Comparison of ENCODE assay signal across 1 cellular context in the genomic region with DNA sequence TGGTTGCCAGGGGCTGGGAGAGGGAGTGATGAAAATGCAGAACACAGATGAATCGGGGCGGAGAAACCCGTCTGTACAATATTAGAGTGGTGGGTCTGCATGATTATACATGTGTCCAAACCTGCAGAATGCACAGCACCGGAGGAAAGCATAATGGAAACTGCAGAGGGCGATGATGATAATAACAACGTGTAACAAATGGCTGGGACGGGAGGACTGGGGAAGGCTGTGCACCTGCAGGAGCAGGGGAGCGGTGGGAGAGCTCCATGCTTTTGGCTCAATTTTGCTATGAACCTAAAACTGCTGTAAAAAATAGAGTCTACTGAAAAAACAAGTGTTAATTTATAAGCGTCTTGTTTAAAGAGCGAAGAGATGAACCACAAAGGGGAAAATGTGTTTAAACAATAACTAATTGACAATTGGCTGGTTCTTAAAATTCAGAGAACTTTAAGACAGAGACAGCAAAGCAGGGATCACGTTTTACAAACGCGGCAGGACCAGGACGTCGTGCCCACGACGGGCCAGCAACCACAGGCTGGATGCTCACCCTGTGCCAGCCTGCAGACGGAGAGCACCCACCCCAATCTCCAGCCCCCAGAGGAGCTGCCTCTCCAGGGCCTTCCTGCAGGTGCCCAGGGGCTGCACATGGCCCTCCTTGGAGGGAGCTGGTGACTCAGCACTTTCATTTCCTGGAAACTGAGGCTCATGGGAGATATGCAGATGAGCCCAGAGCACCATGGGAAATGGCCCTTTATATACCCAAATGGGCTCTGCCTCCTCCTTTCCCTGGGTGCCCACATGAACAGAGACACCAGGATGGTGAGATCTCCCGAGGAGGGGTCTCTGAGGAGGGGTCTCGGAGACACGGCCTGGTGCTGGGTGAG.
TF ChIP-seq lines count a peak whose summit lies in the region.

A gene with protein sequence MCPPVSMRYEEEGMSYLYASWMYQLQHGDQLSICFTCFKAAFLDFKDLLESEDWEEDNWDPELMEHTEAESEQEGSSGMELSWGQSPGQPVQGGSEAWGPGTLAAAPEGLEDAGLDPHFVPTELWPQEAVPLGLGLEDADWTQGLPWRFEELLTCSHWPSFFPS (plus strand): TSS at position 781 of the 884 bp plus-strand sequence. CDS start 2,904 bp downstream, outside the sequence.

TF ChIP-seq in HepG2, 621 proteins besides CTCF, POLR2A, EP300 and RAD21 (continued from another document and continues in another):
- TF ChIP-seq, protein P1, sequence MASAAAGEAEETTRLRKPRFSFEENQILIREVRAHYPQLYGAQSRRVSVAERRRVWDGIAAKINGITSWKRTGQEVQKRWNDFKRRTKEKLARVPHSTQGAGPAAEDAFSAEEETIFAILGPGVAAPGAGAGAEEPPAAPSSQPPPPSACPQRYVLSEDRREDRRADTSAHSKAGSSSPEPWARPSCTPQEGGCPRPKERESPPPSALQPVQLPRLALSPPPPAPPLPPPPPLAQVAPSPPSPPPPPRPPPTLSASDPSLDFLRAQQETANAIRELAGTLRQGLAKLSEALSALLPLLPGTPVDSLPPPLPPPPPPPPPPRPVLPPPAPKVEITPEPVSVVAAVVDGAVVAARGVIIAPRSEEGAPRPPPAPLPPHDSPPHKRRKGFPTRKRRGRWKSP (CRISPR knock-in tag; IDR thresholded peaks at IDR 0.05) = 0 out of 2 replicates have a peak, but pooled peaks have one; percentile 35
- TF ChIP-seq MED13 (CRISPR knock-in tag; IDR thresholded peaks at IDR 0.05) (no peak), PAF1 (CRISPR knock-in tag; IDR thresholded peaks at IDR 0.05) (no peak), EEA1 (CRISPR knock-in tag; IDR thresholded peaks at IDR 0.05; ENCODE audit: borderline replicate concordance) (no peak), HNRNPUL1 (IDR thresholded peaks at IDR 0.05; ENCODE audit: low read depth, low read length) (no peak), MIER3 (CRISPR knock-in tag; IDR thresholded peaks at IDR 0.05; ENCODE audit: borderline replicate concordance) (no peak), ZFP41 (CRISPR knock-in tag; IDR thresholded peaks at IDR 0.05; ENCODE audit: borderline replicate concordance) (peak; percentile 50; the same call in 1 of the 2 replicates), SIX1 (CRISPR knock-in tag; IDR thresholded peaks at IDR 0.05; ENCODE audit: borderline replicate concordance) (0 out of 2 replicates have a peak, but pooled peaks have one; percentile 3), ZNF781 (CRISPR knock-in tag; IDR thresholded peaks at IDR 0.05; ENCODE audit: borderline replicate concordance, not compliant biosample characterization) (no peak), NFRKB (IDR thresholded peaks at IDR 0.05) (no peak), ETV6 (CRISPR knock-in tag; conservative IDR thresholded peaks at IDR 0.05) (0 out of 2 replicates have a peak, but pooled peaks have one; percentile 42), GABPA (IDR thresholded peaks at IDR 0.05; ENCODE audit: low read depth, low read length) (no peak), GABPA (CRISPR knock-in tag; IDR thresholded peaks at IDR 0.05; ENCODE audit: low read depth) (0 out of 2 replicates have a peak, but pooled peaks have one; percentile 5), RELA (CRISPR knock-in tag; IDR thresholded peaks at IDR 0.05) (no peak), HNRNPL (IDR thresholded peaks at IDR 0.05; ENCODE audit: low read depth, low read length) (0 out of 2 replicates have a peak, but pooled peaks have one; percentile 58), KMT2A (CRISPR knock-in tag; IDR thresholded peaks at IDR 0.05) (0 out of 2 replicates have a peak, but pooled peaks have one; percentile 27), TCF7L2 (IDR thresholded peaks at IDR 0.05; ENCODE audit: low read depth, low read length) (no peak), ZNF768 (CRISPR knock-in tag; IDR thresholded peaks at IDR 0.05) (peak; percentile 67; the same call in 1 of the 2 replicates), NKX3-1 (CRISPR knock-in tag; IDR thresholded peaks at IDR 0.05) (0 out of 2 replicates have a peak, but pooled peaks have one; percentile 38), ZKSCAN5 (CRISPR knock-in tag; IDR thresholded peaks at IDR 0.05) (no peak), TAF1 (CRISPR knock-in tag; IDR thresholded peaks at IDR 0.05) (0 out of 2 replicates have a peak, but pooled peaks have one; percentile 21), SMYD3 (CRISPR knock-in tag; IDR thresholded peaks at IDR 0.05) (no peak), EED (CRISPR knock-in tag; IDR thresholded peaks at IDR 0.05) (0 out of 2 replicates have a peak, but pooled peaks have one; percentile 67), ZNF724P (CRISPR knock-in tag; IDR thresholded peaks at IDR 0.05; ENCODE audit: borderline replicate concordance) (0 out of 2 replicates have a peak, but pooled peaks have one; percentile 38)
- TF ChIP-seq, protein P2, sequence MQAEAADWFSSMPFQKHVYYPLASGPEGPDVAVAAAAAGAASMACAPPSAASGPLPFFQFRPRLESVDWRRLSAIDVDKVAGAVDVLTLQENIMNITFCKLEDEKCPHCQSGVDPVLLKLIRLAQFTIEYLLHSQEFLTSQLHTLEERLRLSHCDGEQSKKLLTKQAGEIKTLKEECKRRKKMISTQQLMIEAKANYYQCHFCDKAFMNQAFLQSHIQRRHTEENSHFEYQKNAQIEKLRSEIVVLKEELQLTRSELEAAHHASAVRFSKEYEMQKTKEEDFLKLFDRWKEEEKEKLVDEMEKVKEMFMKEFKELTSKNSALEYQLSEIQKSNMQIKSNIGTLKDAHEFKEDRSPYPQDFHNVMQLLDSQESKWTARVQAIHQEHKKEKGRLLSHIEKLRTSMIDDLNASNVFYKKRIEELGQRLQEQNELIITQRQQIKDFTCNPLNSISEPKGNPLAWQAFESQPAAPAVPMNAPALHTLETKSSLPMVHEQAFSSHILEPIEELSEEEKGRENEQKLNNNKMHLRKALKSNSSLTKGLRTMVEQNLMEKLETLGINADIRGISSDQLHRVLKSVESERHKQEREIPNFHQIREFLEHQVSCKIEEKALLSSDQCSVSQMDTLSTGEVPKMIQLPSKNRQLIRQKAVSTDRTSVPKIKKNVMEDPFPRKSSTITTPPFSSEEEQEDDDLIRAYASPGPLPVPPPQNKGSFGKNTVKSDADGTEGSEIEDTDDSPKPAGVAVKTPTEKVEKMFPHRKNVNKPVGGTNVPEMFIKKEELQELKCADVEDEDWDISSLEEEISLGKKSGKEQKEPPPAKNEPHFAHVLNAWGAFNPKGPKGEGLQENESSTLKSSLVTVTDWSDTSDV (CRISPR knock-in tag; IDR thresholded peaks at IDR 0.05) = peak; percentile 55; the same call in 1 of the 2 replicates
- TF ChIP-seq, protein P3, sequence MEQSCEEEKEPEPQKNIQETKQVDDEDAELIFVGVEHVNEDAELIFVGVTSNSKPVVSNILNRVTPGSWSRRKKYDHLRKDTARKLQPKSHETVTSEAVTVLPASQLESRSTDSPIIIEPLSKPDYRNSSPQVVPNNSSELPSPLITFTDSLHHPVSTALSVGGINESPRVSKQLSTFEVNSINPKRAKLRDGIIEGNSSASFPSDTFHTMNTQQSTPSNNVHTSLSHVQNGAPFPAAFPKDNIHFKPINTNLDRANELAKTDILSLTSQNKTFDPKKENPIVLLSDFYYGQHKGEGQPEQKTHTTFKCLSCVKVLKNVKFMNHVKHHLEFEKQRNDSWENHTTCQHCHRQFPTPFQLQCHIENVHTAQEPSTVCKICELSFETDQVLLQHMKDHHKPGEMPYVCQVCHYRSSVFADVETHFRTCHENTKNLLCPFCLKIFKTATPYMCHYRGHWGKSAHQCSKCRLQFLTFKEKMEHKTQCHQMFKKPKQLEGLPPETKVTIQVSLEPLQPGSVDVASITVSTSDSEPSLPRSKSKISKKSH (CRISPR knock-in tag; IDR thresholded peaks at IDR 0.05; ENCODE audit: borderline replicate concordance) = peak; percentile 44; the same call in 1 of the 2 replicates
- TF ChIP-seq, protein P4, sequence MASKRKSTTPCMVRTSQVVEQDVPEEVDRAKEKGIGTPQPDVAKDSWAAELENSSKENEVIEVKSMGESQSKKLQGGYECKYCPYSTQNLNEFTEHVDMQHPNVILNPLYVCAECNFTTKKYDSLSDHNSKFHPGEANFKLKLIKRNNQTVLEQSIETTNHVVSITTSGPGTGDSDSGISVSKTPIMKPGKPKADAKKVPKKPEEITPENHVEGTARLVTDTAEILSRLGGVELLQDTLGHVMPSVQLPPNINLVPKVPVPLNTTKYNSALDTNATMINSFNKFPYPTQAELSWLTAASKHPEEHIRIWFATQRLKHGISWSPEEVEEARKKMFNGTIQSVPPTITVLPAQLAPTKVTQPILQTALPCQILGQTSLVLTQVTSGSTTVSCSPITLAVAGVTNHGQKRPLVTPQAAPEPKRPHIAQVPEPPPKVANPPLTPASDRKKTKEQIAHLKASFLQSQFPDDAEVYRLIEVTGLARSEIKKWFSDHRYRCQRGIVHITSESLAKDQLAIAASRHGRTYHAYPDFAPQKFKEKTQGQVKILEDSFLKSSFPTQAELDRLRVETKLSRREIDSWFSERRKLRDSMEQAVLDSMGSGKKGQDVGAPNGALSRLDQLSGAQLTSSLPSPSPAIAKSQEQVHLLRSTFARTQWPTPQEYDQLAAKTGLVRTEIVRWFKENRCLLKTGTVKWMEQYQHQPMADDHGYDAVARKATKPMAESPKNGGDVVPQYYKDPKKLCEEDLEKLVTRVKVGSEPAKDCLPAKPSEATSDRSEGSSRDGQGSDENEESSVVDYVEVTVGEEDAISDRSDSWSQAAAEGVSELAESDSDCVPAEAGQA (IDR thresholded peaks at IDR 0.05; ENCODE audit: low read depth) = no peak
- TF ChIP-seq, protein P4 (CRISPR knock-in tag; IDR thresholded peaks at IDR 0.05; ENCODE audit: borderline replicate concordance) = no peak
- TF ChIP-seq, protein P5, sequence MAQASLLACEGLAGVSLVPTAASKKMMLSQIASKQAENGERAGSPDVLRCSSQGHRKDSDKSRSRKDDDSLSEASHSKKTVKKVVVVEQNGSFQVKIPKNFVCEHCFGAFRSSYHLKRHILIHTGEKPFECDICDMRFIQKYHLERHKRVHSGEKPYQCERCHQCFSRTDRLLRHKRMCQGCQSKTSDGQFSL (CRISPR knock-in tag; IDR thresholded peaks at IDR 0.05) = no peak
- TF ChIP-seq, protein P6, sequence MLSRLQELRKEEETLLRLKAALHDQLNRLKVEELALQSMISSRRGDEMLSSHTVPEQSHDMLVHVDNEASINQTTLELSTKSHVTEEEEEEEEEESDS (CRISPR knock-in tag; IDR thresholded peaks at IDR 0.05; ENCODE audit: borderline replicate concordance) = peak; percentile 93
- TF ChIP-seq, protein P7, sequence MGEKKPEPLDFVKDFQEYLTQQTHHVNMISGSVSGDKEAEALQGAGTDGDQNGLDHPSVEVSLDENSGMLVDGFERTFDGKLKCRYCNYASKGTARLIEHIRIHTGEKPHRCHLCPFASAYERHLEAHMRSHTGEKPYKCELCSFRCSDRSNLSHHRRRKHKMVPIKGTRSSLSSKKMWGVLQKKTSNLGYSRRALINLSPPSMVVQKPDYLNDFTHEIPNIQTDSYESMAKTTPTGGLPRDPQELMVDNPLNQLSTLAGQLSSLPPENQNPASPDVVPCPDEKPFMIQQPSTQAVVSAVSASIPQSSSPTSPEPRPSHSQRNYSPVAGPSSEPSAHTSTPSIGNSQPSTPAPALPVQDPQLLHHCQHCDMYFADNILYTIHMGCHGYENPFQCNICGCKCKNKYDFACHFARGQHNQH (CRISPR knock-in tag; IDR thresholded peaks at IDR 0.05) = peak; percentile 52; the same call in 1 of the 2 replicates
- TF ChIP-seq, protein P8, sequence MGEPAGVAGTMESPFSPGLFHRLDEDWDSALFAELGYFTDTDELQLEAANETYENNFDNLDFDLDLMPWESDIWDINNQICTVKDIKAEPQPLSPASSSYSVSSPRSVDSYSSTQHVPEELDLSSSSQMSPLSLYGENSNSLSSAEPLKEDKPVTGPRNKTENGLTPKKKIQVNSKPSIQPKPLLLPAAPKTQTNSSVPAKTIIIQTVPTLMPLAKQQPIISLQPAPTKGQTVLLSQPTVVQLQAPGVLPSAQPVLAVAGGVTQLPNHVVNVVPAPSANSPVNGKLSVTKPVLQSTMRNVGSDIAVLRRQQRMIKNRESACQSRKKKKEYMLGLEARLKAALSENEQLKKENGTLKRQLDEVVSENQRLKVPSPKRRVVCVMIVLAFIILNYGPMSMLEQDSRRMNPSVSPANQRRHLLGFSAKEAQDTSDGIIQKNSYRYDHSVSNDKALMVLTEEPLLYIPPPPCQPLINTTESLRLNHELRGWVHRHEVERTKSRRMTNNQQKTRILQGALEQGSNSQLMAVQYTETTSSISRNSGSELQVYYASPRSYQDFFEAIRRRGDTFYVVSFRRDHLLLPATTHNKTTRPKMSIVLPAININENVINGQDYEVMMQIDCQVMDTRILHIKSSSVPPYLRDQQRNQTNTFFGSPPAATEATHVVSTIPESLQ (CRISPR knock-in tag; conservative IDR thresholded peaks at IDR 0.05) = no peak
- TF ChIP-seq, protein P9, sequence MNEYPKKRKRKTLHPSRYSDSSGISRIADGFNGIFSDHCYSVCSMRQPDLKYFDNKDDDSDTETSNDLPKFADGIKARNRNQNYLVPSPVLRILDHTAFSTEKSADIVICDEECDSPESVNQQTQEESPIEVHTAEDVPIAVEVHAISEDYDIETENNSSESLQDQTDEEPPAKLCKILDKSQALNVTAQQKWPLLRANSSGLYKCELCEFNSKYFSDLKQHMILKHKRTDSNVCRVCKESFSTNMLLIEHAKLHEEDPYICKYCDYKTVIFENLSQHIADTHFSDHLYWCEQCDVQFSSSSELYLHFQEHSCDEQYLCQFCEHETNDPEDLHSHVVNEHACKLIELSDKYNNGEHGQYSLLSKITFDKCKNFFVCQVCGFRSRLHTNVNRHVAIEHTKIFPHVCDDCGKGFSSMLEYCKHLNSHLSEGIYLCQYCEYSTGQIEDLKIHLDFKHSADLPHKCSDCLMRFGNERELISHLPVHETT (CRISPR knock-in tag; conservative IDR thresholded peaks at IDR 0.05) = no peak
- TF ChIP-seq, protein P10, sequence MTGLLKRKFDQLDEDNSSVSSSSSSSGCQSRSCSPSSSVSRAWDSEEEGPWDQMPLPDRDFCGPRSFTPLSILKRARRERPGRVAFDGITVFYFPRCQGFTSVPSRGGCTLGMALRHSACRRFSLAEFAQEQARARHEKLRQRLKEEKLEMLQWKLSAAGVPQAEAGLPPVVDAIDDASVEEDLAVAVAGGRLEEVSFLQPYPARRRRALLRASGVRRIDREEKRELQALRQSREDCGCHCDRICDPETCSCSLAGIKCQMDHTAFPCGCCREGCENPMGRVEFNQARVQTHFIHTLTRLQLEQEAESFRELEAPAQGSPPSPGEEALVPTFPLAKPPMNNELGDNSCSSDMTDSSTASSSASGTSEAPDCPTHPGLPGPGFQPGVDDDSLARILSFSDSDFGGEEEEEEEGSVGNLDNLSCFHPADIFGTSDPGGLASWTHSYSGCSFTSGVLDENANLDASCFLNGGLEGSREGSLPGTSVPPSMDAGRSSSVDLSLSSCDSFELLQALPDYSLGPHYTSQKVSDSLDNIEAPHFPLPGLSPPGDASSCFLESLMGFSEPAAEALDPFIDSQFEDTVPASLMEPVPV (CRISPR knock-in tag; IDR thresholded peaks at IDR 0.05) = 0 out of 2 replicates have a peak, but pooled peaks have one; percentile 20
